In the genomic region with DNA sequence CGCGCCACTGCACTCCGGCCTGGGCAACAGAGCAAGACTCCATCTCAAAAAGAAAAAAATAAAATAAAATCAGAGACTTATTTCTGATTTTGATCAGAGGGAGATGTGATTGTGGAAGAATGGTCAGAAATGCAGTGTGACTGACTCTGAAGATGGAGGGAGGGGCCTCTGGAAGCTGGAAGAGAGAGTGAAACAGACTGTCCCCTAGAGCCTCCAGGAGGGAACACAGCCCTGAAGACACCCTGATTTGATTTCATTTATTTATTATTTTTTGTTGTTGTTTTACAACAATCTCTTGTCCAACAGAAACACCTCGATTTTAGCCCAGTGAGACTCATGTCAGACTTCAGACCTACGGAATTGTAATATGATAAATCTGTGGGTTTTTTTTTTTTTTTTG, we compare ENCODE assay signal across 2 cellular contexts.
TF ChIP-seq lines count a peak whose summit lies in the region.

No MANE protein-coding gene starts in this region.

TF ChIP-seq in GM23338, 12 proteins besides CTCF, POLR2A, EP300 and RAD21 (continued from another document):
- TF ChIP-seq, protein P1, sequence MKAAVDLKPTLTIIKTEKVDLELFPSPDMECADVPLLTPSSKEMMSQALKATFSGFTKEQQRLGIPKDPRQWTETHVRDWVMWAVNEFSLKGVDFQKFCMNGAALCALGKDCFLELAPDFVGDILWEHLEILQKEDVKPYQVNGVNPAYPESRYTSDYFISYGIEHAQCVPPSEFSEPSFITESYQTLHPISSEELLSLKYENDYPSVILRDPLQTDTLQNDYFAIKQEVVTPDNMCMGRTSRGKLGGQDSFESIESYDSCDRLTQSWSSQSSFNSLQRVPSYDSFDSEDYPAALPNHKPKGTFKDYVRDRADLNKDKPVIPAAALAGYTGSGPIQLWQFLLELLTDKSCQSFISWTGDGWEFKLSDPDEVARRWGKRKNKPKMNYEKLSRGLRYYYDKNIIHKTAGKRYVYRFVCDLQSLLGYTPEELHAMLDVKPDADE (IDR thresholded peaks at IDR 0.05): no peak
- TF ChIP-seq EZH2 (IDR thresholded peaks at IDR 0.05; ENCODE audit: low read depth, unreplicated experiment) (no peak), ZNF462 (CRISPR knock-in tag; IDR thresholded peaks at IDR 0.05) (no peak), ZNF114 (CRISPR knock-in tag; IDR thresholded peaks at IDR 0.05) (no peak), EZH2phosphoT487 (IDR thresholded peaks at IDR 0.05; ENCODE audit: unreplicated experiment) (no peak)
- TF ChIP-seq, protein P2, sequence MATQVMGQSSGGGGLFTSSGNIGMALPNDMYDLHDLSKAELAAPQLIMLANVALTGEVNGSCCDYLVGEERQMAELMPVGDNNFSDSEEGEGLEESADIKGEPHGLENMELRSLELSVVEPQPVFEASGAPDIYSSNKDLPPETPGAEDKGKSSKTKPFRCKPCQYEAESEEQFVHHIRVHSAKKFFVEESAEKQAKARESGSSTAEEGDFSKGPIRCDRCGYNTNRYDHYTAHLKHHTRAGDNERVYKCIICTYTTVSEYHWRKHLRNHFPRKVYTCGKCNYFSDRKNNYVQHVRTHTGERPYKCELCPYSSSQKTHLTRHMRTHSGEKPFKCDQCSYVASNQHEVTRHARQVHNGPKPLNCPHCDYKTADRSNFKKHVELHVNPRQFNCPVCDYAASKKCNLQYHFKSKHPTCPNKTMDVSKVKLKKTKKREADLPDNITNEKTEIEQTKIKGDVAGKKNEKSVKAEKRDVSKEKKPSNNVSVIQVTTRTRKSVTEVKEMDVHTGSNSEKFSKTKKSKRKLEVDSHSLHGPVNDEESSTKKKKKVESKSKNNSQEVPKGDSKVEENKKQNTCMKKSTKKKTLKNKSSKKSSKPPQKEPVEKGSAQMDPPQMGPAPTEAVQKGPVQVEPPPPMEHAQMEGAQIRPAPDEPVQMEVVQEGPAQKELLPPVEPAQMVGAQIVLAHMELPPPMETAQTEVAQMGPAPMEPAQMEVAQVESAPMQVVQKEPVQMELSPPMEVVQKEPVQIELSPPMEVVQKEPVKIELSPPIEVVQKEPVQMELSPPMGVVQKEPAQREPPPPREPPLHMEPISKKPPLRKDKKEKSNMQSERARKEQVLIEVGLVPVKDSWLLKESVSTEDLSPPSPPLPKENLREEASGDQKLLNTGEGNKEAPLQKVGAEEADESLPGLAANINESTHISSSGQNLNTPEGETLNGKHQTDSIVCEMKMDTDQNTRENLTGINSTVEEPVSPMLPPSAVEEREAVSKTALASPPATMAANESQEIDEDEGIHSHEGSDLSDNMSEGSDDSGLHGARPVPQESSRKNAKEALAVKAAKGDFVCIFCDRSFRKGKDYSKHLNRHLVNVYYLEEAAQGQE (IDR thresholded peaks at IDR 0.05; ENCODE audit: unreplicated experiment): no peak

TF ChIP-seq in SK-N-SH, 30 proteins besides CTCF, POLR2A, EP300 and RAD21 (continued from another document):
- TF ChIP-seq FOXJ3 (CRISPR knock-in tag; IDR thresholded peaks at IDR 0.05): no peak
- no peak for TF ChIP-seq MXI1 (IDR thresholded peaks at IDR 0.05; ENCODE audit: low read depth, low read length)
- TF ChIP-seq CHD2 (IDR thresholded peaks at IDR 0.05; ENCODE audit: low read length, partially characterized antibody): no peak
- TF ChIP-seq TCF12 (IDR thresholded peaks at IDR 0.05): no peak
TF ChIP-seq in SK-N-SH: peak in this region for 0.
